In the genomic region with DNA sequence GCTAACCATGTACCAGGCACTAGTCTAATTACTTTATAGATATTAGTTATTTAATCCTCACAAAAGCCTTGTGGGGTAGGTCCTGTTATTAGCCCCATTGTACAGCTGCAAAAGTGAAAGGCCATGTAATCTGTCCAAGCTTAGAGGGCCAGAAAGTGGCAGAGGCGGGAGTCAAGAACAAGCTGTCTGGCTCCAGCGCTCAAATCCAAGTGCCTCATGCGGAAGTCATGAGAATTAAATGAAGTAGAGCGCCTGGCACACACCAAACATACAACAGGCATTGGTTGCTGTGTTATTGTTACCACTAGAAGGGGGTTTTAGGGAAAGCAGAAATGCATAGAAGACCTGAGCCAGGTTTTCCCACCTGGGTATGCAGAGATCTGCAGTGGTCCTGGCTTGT, we compare ENCODE assay signal across 34 cellular contexts. TPM values are rescaled to one million over a fixed set of nuclear protein-coding genes. Genes with fewer than 3 reads are reported as not detected.
"Had no signal": no experiment of that assay in that cellular context is flagged by ENCODE, and none has a peak within 500 bp of the region (broad histone marks: within the 10 kb centered on the region; RNA-seq: fewer than 3 reads in every experiment).

No MANE protein-coding gene starts in this region.

- H3K9me3 ChIP-seq: esophagus squamous epithelium had no signal

- DNase-seq: activated CD4-positive, alpha-beta memory T cell treated with anti-CD3 and anti-CD28 coated beads for 36 hours; activated CD4-positive, alpha-beta T cell treated with anti-CD3 and anti-CD28 coated beads for 36 hours; activated CD4-positive, alpha-beta T cell treated with anti-CD3 and anti-CD28 coated beads, Interleukin-2, amount 10 ng/mL, durations not matched to agents 24 days and 14 days; activated CD4-positive, CD25-positive, alpha-beta regulatory T cell; activated CD4-positive, CD25-positive, alpha-beta regulatory T cell treated with anti-CD3 and anti-CD28 coated beads, Interleukin-2, amount 50 U/mL, for 72 hours; activated CD8-positive, alpha-beta memory T cell treated with anti-CD3 and anti-CD28 coated beads, Interleukin-2, amount 10 ng/mL, durations not matched to agents 7 days and 5 days; activated CD8-positive, alpha-beta memory T cell treated with anti-CD3 and anti-CD28 coated beads, Interleukin-2, amount 50 U/mL, for 4 hours; activated CD8-positive, alpha-beta T cell treated with anti-CD3 and anti-CD28 coated beads, Interleukin-2, amount 10 ng/mL, durations not matched to agents 7 days and 5 days; activated effector memory CD4-positive, alpha-beta T cell treated with anti-CD3 and anti-CD28 coated beads, Interleukin-2, amount 50 U/mL, for 16 hours; activated naive CD4-positive, alpha-beta T cell treated with anti-CD3 and anti-CD28 coated beads for 36 hours; activated naive CD8-positive, alpha-beta T cell treated with anti-CD3 and anti-CD28 coated beads, Interleukin-2, amount 10 ng/mL, durations not matched to agents 7 days and 5 days; activated T-cell treated with anti-CD3 and anti-CD28 coated beads, Interleukin-2, amount 50 U/mL, for 1 hour; activated T-cell treated with anti-CD3 and anti-CD28 coated beads, Interleukin-2, amount 50 U/mL, for 48 hours; amniotic stem cell; anterior cingulate cortex; caudate nucleus; cortex of kidney; dermis blood vessel endothelial cell; effector CD4-positive, alpha-beta T cell; effector memory CD8-positive, alpha-beta T cell; erythroblast; esophagus squamous epithelium; foreskin melanocyte; T-helper 2 cell had no signal

- H3K27me3 ChIP-seq: gastroesophageal sphincter had no signal

- H3K4me3 ChIP-seq: esophagus squamous epithelium, gastroesophageal sphincter had no signal

- H3K27ac ChIP-seq: esophagus squamous epithelium, gastroesophageal sphincter had no signal

- H3K4me1 ChIP-seq: esophagus squamous epithelium, gastroesophageal sphincter had no signal

- H3K36me3 ChIP-seq: esophagus squamous epithelium, gastroesophageal sphincter had no signal

RNA-seq across cellular contexts. Expression of a gene that starts 1.2 kb away (rescaled TPM):
- total RNA-seq: activated CD4-positive, alpha-beta memory T cell treated with anti-CD3 and anti-CD28 coated beads for 36 hours; activated CD4-positive, alpha-beta T cell treated with anti-CD3 and anti-CD28 coated beads for 36 hours; activated CD4-positive, alpha-beta T cell treated with anti-CD3 and anti-CD28 coated beads, Interleukin-2, amount 10 ng/mL, durations not matched to agents 24 days and 14 days; activated CD8-positive, alpha-beta memory T cell treated with anti-CD3 and anti-CD28 coated beads for 36 hours; activated CD8-positive, alpha-beta memory T cell treated with anti-CD3 and anti-CD28 coated beads, Interleukin-2, amount 10 ng/mL, durations not matched to agents 7 days and 5 days; activated naive CD4-positive, alpha-beta T cell treated with anti-CD3 and anti-CD28 coated beads for 36 hours; activated naive CD8-positive, alpha-beta T cell treated with anti-CD3 and anti-CD28 coated beads, Interleukin-2, amount 10 ng/mL, durations not matched to agents 7 days and 5 days; activated T-helper 1 cell treated with anti-CD3 and anti-CD28 coated beads, Interleukin-12 subunit alpha, Interleukin-12 subunit beta, Interleukin-2, Interleukin-4 antibody, amounts not matched to agents 30 ng/mL and 10 ng/mL and 1 ng/mL, durations not matched to agents 14 hours and 24 hours and 36 hours; activated T-helper 2 cell treated with anti-CD3 and anti-CD28 coated beads, Interferon-gamma antibody, Interleukin-2, Interleukin-4, amounts not matched to agents 10 μg/mL and 5 μg/mL and 100 μg/mL, durations not matched to agents 14 hours and 24 hours and 36 hours; astrocyte; chondrocyte; dermis blood vessel endothelial cell; esophagus squamous epithelium; fibroblast of lung; fibroblast of villous mesenchyme; gastroesophageal sphincter; glomerular endothelial cell; T-helper 1 cell treated with Interleukin-12 subunit alpha and Interleukin-12 subunit beta and Interleukin-4 antibody, amounts not matched to agents 30 ng/mL and 1 ng/mL, for 36 hours had no signal
- polyA plus RNA-seq: fibroblast of lung had no signal
